In the genomic region with DNA sequence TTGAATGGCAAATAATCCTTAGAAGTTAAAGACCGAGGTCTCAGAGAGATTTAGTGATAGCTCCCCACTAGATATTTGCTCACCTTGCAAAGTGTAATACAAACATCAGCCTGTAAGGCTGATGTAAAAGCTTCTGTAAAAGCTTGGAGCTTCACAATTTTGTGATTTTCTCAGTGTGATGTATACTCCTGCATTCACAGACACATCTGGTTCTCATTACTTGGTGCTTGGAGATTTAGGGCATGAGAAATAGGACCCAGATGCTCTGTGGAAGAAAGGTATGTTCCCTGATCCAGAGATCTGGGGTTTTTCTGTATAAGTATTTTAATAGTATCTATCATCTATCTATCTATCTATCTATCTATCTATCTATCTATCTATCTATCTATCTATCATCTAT, we compare ENCODE assay signal across 23 cellular contexts.
"Had no signal": no experiment of that assay in that cellular context is flagged by ENCODE, and none has a peak within 500 bp of the region (broad histone marks: within the 10 kb centered on the region; RNA-seq: fewer than 3 reads in every experiment).

No MANE protein-coding gene starts in this region.

- H3K4me3 ChIP-seq: colonic mucosa, esophagus muscularis mucosa, gastrocnemius medialis, ovary, psoas muscle, sigmoid colon, testis, tibial artery had no signal

- H3K36me3 ChIP-seq: colonic mucosa, esophagus muscularis mucosa, gastrocnemius medialis, ovary, sigmoid colon, tibial artery had no signal

- H3K27ac ChIP-seq: colonic mucosa, esophagus muscularis mucosa, gastrocnemius medialis, ovary, psoas muscle, sigmoid colon, testis, tibial artery had no signal

- H3K4me1 ChIP-seq: colonic mucosa, esophagus muscularis mucosa, gastrocnemius medialis, psoas muscle, sigmoid colon, testis, tibial artery had no signal

- H3K27me3 ChIP-seq: colonic mucosa, esophagus muscularis mucosa, gastrocnemius medialis, ovary, sigmoid colon, testis, tibial artery had no signal

- DNase-seq: colonic mucosa; dermis blood vessel endothelial cell; effector memory CD4-positive, alpha-beta T cell; gastrocnemius medialis; head of caudate nucleus; mesendoderm; midbrain; naive thymus-derived CD8-positive, alpha-beta T cell; nephron progenitor cell; nucleus accumbens; ovary; posterior cingulate gyrus; psoas muscle; right cardiac atrium; sigmoid colon; stimulated activated CD4-positive, alpha-beta T cell treated with anti-CD3 and anti-CD28 coated beads, Interleukin-4, amount 100 ng/mL, for 4 hours; stimulated activated naive CD8-positive, alpha-beta T cell treated with anti-CD3 and anti-CD28 coated beads, Interleukin-15, Interleukin-2, amounts not matched to agents 100 U/mL and 50 U/mL, for 24 hours; substantia nigra; testis; tibial artery had no signal

- ATAC-seq: gastrocnemius medialis; left lobe of liver; naive thymus-derived CD8-positive, alpha-beta T cell; psoas muscle; right cardiac atrium; stimulated activated memory B cell treated with anti-CD40 and anti-IgM and Interleukin-4, amounts not matched to agents 10 μg/mL and 1 μg/mL and 100 μg/mL, for 72 hours; stimulated activated naive CD8-positive, alpha-beta T cell treated with anti-CD3 and anti-CD28 coated beads, Interleukin-15, Interleukin-2, amounts not matched to agents 100 U/mL and 50 U/mL, for 24 hours had no signal

- H3K9me3 ChIP-seq: colonic mucosa, esophagus muscularis mucosa, gastrocnemius medialis, ovary, psoas muscle, sigmoid colon, testis, tibial artery had no signal
